Comparison of ENCODE assay signal across 8 cellular contexts in genomic region chr2:11681722-11682589, GRCh38. TPM values are rescaled to one million over a fixed set of nuclear protein-coding genes. Genes with fewer than 3 reads are reported as not detected.
A peak's percentile ranks its signal among the peaks of the same experiment; 100 is the strongest.
DNase-seq lines count a peak whose midpoint lies in the region; ATAC-seq, FAIRE-seq and TF ChIP-seq lines count a peak whose summit lies in the region.

No MANE protein-coding gene starts in this region.

- no peaks in the 10 kb centered on the region for H3K4me1 Mint-ChIP-seq in natural killer cell

- H3K4me3 ChIP-seq in coronary artery, result no peak overlapping the region

- TF ChIP-seq CTCF in coronary artery (IDR thresholded peaks at IDR 0.05), result peak; percentile 29
- TF ChIP-seq CTCF in natural killer cell (IDR thresholded peaks at IDR 0.05), result peak; percentile 58

- H3K27ac Mint-ChIP-seq in natural killer cell, result no peak overlapping the region

- ATAC-seq in GM19395 (IDR thresholded peaks at IDR 0.05; ENCODE audit: unreplicated experiment) (peak; percentile 71), natural killer cell (peak; percentile 55 to 70 (median 61))

- DNase-seq in AG20443 (ENCODE audit: low spot score) (peak; percentile 57), NCI-H2029 (lab: John Stamatoyannopoulos, UW) (peak; percentile 41), coronary artery (ENCODE audit: low spot score) (peak; percentile 56), natural killer cell (peak; percentile 28), urothelium cell line (ENCODE audit: low spot score) (peak; percentile 89), T1000 (lab: John Stamatoyannopoulos, UW) (no peak)
- DNase-seq in activated CD4-positive, alpha-beta T cell treated with anti-CD3 and anti-CD28 coated beads for 48 hours, result peak; percentile 80

- no peaks in the 10 kb centered on the region for H3K9me3 Mint-ChIP-seq in natural killer cell

- no peaks in the 10 kb centered on the region for H3K36me3 Mint-ChIP-seq in natural killer cell

- H3K27me3 Mint-ChIP-seq in natural killer cell (ENCODE audit: low read depth in 2 of 2), result peaks cover 14 to 23% of the 10 kb centered on the region in 2 donors

- intact Hi-C loops in natural killer cell (cut with micrococcal nuclease), result no loop called here

- peak; percentile 67 for FAIRE-seq in urothelium cell line (lab: Jason Lieb, UNC)

- H3K4me3 Mint-ChIP-seq in natural killer cell, result no peak overlapping the region

- no peak overlapping the region for H3K27ac ChIP-seq in coronary artery

RNA-seq across cellular contexts. Expression of gene NTSR2, which starts 12.0 kb away (rescaled TPM):
- total RNA-seq in natural killer cell, result not detected
